ENCODE assay signal across 16 cellular contexts in genomic region chr10:48819806-48820205, GRCh38.
DNase-seq lines count a peak whose midpoint lies in the region; ATAC-seq lines count a peak whose summit lies in the region.
"Had no signal": no experiment of that assay in that cellular context is flagged by ENCODE, and none has a peak within 500 bp of the region (broad histone marks: within the 10 kb centered on the region; RNA-seq: fewer than 3 reads in every experiment).

No MANE protein-coding gene starts in this region.

- H3K9me3 Mint-ChIP-seq in memory B cell (no peaks in the 10 kb centered on the region), immature natural killer cell (peaks cover 0 to 5% (median 0%) of the 10 kb centered on the region in 6 donors)
- H3K9me3 Mint-ChIP-seq: CD4-positive, CD25-positive, alpha-beta regulatory T cell had no signal

- H3K4me3 ChIP-seq in BLaER1 treated with 17β-estradiol and CSF1 and Interleukin-3, amounts not matched to agents 10 nM and 100 nM: no peak overlapping the region
- H3K4me3 ChIP-seq in GM23248: no peak overlapping the region
- H3K4me3 ChIP-seq: HAP-1 had no signal

- H3F3A ChIP-seq in GM23248 (ENCODE audit: insufficient read depth): no peaks in the 10 kb centered on the region

- H3K4me1 Mint-ChIP-seq in memory B cell (peaks cover 8% of the 10 kb centered on the region), immature natural killer cell (no peaks in the 10 kb centered on the region)
- H3K4me1 Mint-ChIP-seq: CD8-positive, alpha-beta memory T cell had no signal

- peaks cover 0 to 90% (median 0%) of the 10 kb centered on the region in 11 experiments; a peak in 11 of 22 replicates for H3K36me3 ChIP-seq in BLaER1 treated with 17β-estradiol and CSF1 and Interleukin-3, amounts not matched to agents 10 nM and 100 nM
- no peaks in the 10 kb centered on the region for H3K36me3 ChIP-seq in GM23248 (ENCODE audit: low read depth)
- H3K36me3 ChIP-seq: HAP-1 had no signal

- WGBS in GM23248 (ENCODE audit: low coverage in 1 of 2, low lambda C conversion rate in 2 of 2, missing lambda C conversion rate in 2 of 2), 2 experiments: 19 to 20% methylated on average over 8 of the region's 8 CpGs

- DNase-seq in GM23248 (peak; percentile 38), memory B cell (ENCODE audit: low spot score in 2 of 2) (no peak), immature natural killer cell (no peak), Ammon's horn (ENCODE audit: low spot score) (no peak), AG20443 (ENCODE audit: low spot score) (no peak)
- no peak for DNase-seq in activated naive CD4-positive, alpha-beta T cell treated with Interleukin-2 at 50 U/mL for 16 hours
- DNase-seq: CD4-positive, CD25-positive, alpha-beta regulatory T cell; CD8-positive, alpha-beta memory T cell; COR-L47; DMS 273 treated with DMSO at 0.1 percent for 48 hours; DMS53; DND-41; KG1 had no signal

- H3K27me3 ChIP-seq in BLaER1 treated with 17β-estradiol and CSF1 and Interleukin-3, amounts not matched to agents 10 nM and 100 nM: no peaks in the 10 kb centered on the region
- peaks cover 29% of the 10 kb centered on the region; the same call in 1 of the 2 replicates for H3K27me3 ChIP-seq in GM23248 (replicated peaks; ENCODE audit: insufficient read depth)

- no peak overlapping the region for H2AFZ ChIP-seq in GM23248

- peaks cover 0 to 18% (median 15%) of the 10 kb centered on the region in 10 experiments; a peak in 16 of 20 replicates for H3K4me1 ChIP-seq in BLaER1 treated with 17β-estradiol and CSF1 and Interleukin-3, amounts not matched to agents 10 nM and 100 nM
- H3K4me1 ChIP-seq in GM23248 (ENCODE audit: insufficient read depth): no peaks in the 10 kb centered on the region
- H3K4me1 ChIP-seq: HAP-1 had no signal

- in situ Hi-C loops in GM23248 (cut with MboI): no loop called here

- H3K4me3 Mint-ChIP-seq in memory B cell (no peak overlapping the region), immature natural killer cell (no peak overlapping the region)
- H3K4me3 Mint-ChIP-seq: B cell; CD4-positive, CD25-positive, alpha-beta regulatory T cell; CD8-positive, alpha-beta memory T cell had no signal

- peak overlapping the region in 7 of 11 experiments; percentile 29 to 74 (median 67); a peak in 6 of 22 replicates for H3K4me2 ChIP-seq in BLaER1 treated with 17β-estradiol and CSF1 and Interleukin-3, amounts not matched to agents 10 nM and 100 nM
- no peak overlapping the region for H3K4me2 ChIP-seq in GM23248 (ENCODE audit: unreplicated experiment)

- no peak overlapping the region for H3K27ac ChIP-seq in BLaER1 treated with 17β-estradiol and CSF1 and Interleukin-3, amounts not matched to agents 10 nM and 100 nM
- no peak overlapping the region for H3K27ac ChIP-seq in GM23248

- no peak overlapping the region for H3K9ac ChIP-seq in BLaER1 treated with 17β-estradiol and CSF1 and Interleukin-3, amounts not matched to agents 10 nM and 100 nM
- H3K9ac ChIP-seq in GM23248: no peak overlapping the region

- H3K27ac Mint-ChIP-seq in memory B cell (peak overlapping the region; percentile 69), immature natural killer cell (no peak overlapping the region)
- H3K27ac Mint-ChIP-seq: CD4-positive, CD25-positive, alpha-beta regulatory T cell; CD8-positive, alpha-beta memory T cell had no signal

- H3K27me3 Mint-ChIP-seq in memory B cell (no peaks in the 10 kb centered on the region), immature natural killer cell (ENCODE audit: low read depth in 3 of 3) (peaks cover 0 to 2% (median 2%) of the 10 kb centered on the region in 3 donors)
- H3K27me3 Mint-ChIP-seq: B cell; CD4-positive, CD25-positive, alpha-beta regulatory T cell had no signal

- no peaks in the 10 kb centered on the region for H3K79me2 ChIP-seq in GM23248 (ENCODE audit: insufficient read depth)

- H4K20me1 ChIP-seq in BLaER1 treated with 17β-estradiol and CSF1 and Interleukin-3, amounts not matched to agents 10 nM and 100 nM: peaks cover 0 to 4% (median 0%) of the 10 kb centered on the region in 11 experiments; a peak in 2 of 22 replicates
- no peaks in the 10 kb centered on the region for H4K20me1 ChIP-seq in GM23248 (ENCODE audit: insufficient read depth)

- peaks cover 0 to 5% (median 0%) of the 10 kb centered on the region in 11 experiments; a peak in 2 of 22 replicates for H3K9me3 ChIP-seq in BLaER1 treated with 17β-estradiol and CSF1 and Interleukin-3, amounts not matched to agents 10 nM and 100 nM (replicated peaks in 1 of 11)
- H3K9me3 ChIP-seq in GM23248 (ENCODE audit: low read depth): no peaks in the 10 kb centered on the region
- H3K9me3 ChIP-seq: HAP-1 had no signal

- no peaks in the 10 kb centered on the region for H3K9me2 ChIP-seq in GM23248 (ENCODE audit: insufficient read depth)

- H3K36me3 Mint-ChIP-seq in memory B cell (peaks cover 28% of the 10 kb centered on the region), immature natural killer cell (no peaks in the 10 kb centered on the region)
- H3K36me3 Mint-ChIP-seq: CD4-positive, CD25-positive, alpha-beta regulatory T cell; CD8-positive, alpha-beta memory T cell had no signal

- no peak for ATAC-seq in memory B cell (ENCODE audit: low read depth)
